ENCODE assay signal across 8 cellular contexts in the genomic region with DNA sequence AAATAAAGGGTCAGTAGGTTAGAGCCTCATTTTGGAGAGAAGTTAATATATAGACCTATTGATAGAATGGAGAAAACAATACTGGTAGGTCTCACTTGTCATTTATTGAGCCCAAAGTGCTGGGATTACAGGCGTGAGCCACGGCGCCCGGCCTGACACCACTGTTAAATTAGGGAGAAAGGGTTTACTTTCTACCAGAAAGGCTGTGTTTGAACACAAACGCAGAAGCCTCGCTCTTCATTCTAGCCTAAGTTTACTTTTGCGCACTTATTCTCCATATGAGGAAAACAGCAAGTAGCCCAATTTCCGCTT. TPM values are rescaled to one million over a fixed set of nuclear protein-coding genes. Genes with fewer than 3 reads are reported as not detected.
DNase-seq lines count a peak whose midpoint lies in the region; ATAC-seq and TF ChIP-seq lines count a peak whose summit lies in the region.

No MANE protein-coding gene starts in this region.

- H3K9me3 Mint-ChIP-seq in natural killer cell: no peaks in the 10 kb centered on the region

- TF ChIP-seq CTCF in AG09309 (IDR thresholded peaks at IDR 0.05; ENCODE audit: control insufficient read depth, insufficient read depth, low read depth, low read length, missing control alignments) (no peak), choroid plexus epithelial cell (conservative IDR thresholded peaks at IDR 0.05; ENCODE audit: low read depth, low read length) (no peak), natural killer cell (IDR thresholded peaks at IDR 0.05) (no peak)

- H3K36me3 Mint-ChIP-seq in natural killer cell: no peaks in the 10 kb centered on the region

- ATAC-seq in natural killer cell (no peak), HG02870 (IDR thresholded peaks at IDR 0.05; ENCODE audit: unreplicated experiment) (no peak), GM21723 (IDR thresholded peaks at IDR 0.05; ENCODE audit: unreplicated experiment) (no peak)
- ATAC-seq in activated CD4-positive, CD25-positive, alpha-beta regulatory T cell treated with anti-CD3 and anti-CD28 coated beads, Interleukin-2, amount 50 U/mL, for 24 hours: no peak

- intact Hi-C loops in natural killer cell (cut with micrococcal nuclease): loop anchor here (2.0 to 5.0 kb wide), 2 partner anchors 52 to 63 kb away; a partner anchor contains a TSS

- H3K4me3 ChIP-seq in AG09309 (ENCODE audit: control insufficient read depth, low read depth, low read length): peak overlapping the region; percentile 70
- peak overlapping the region; percentile 88 for H3K4me3 ChIP-seq in Jurkat, Clone E6-1 (ENCODE audit: low read length)
- H3K4me3 ChIP-seq in choroid plexus epithelial cell (ENCODE audit: low read depth, low read length): peak overlapping the region; percentile 93

- H3K27ac Mint-ChIP-seq in natural killer cell: peak overlapping the region; percentile 99 to 100

- H3K4me1 Mint-ChIP-seq in natural killer cell: peaks cover 18 to 22% of the 10 kb centered on the region in 2 donors

- H3K27me3 Mint-ChIP-seq in natural killer cell (ENCODE audit: low read depth in 2 of 2): peaks cover 0 to 3% of the 10 kb centered on the region in 2 donors

- peak overlapping the region; percentile 100 for H3K4me3 Mint-ChIP-seq in natural killer cell

- no peak for DNase-seq in AG09309 (ENCODE audit: low read depth)
- DNase-seq in Jurkat, Clone E6-1 (ENCODE audit: low read depth, low spot score): no peak
- no peak for DNase-seq in choroid plexus epithelial cell (ENCODE audit: low read depth)
- no peak for DNase-seq in natural killer cell
- no peak for DNase-seq in stimulated activated CD4-positive, alpha-beta T cell treated with anti-CD3 and anti-CD28 coated beads, Interleukin-1b, Interleukin-23, amount 100 ng/mL, for 48 hours

RNA-seq across cellular contexts. Expression of a gene that starts 0.7 kb away (rescaled TPM):
- 55.4 TPM for polyA plus RNA-seq in Jurkat, Clone E6-1 (2012; ENCODE audit: insufficient read depth, insufficient read length)
- 100 to 1,000 TPM; 122 to 156 (median 148) TPM for total RNA-seq in natural killer cell

RNA-seq across cellular contexts. Expression of a gene that starts 27.0 kb away (rescaled TPM):
- polyA plus RNA-seq in Jurkat, Clone E6-1 (2012; ENCODE audit: insufficient read depth, insufficient read length): 117 TPM
- total RNA-seq in natural killer cell: 10 to 100 TPM; 40.9 to 50.9 (median 42.2) TPM

RNA-seq across cellular contexts. Expression of a gene that starts 38.3 kb away (rescaled TPM):
- not detected for polyA plus RNA-seq in Jurkat, Clone E6-1 (2012; ENCODE audit: insufficient read depth, insufficient read length)
- 1 to 10 TPM in 2 of 3 donors, under 1 TPM in 1; 0.33 to 2.4 (median 1.9) TPM for total RNA-seq in natural killer cell

RNA-seq across cellular contexts. Expression of a gene that starts 43.3 kb away (rescaled TPM):
- 15.7 TPM for polyA plus RNA-seq in Jurkat, Clone E6-1 (2012; ENCODE audit: insufficient read depth, insufficient read length)
- 10 to 100 TPM; 30.3 to 38.8 (median 34.0) TPM for total RNA-seq in natural killer cell

RNA-seq across cellular contexts. Expression of a gene that starts 48.0 kb away (rescaled TPM):
- 4.1 TPM for polyA plus RNA-seq in Jurkat, Clone E6-1 (2012; ENCODE audit: insufficient read depth, insufficient read length)
- 1 to 10 TPM in 2 of 3 donors, under 1 TPM in 1; 0.97 to 3.7 (median 1.6) TPM for total RNA-seq in natural killer cell
